Comparison of ENCODE assay signal across 23 cellular contexts in the genomic region with DNA sequence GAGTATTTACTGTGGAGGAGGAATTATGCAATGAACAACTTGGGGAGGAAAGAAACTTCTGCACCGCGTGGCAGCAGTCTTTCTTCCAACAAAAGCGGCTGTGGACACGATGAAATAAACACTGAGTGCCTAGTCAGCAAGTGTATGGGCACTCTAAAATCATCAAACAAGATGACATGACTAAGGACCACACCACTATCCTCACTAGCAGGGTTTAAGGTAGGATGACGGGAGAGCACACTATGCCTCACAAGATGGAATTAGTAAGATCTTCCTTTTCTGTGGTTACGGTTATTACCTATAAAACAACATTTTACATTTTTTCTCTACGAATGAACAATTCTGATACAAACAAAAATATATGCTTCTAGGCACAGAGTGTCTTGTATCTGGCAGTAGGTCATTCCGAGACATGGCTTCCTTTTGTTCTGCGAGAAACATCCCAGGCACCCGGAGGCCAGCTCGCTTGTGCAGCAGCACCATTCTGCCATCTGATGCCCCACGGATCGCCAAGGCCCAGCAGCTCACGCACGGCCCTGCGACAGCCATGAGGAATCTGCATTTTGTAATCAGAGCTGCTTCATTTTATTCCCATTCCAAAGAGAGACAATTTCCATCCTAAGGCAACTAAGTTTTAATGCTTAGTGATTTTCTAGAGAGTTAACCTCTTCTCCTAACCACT.
"Had no signal": no experiment of that assay in that cellular context is flagged by ENCODE, and none has a peak within 500 bp of the region (broad histone marks: within the 10 kb centered on the region; RNA-seq: fewer than 3 reads in every experiment).

No MANE protein-coding gene starts in this region.

- H3K4me1 ChIP-seq: adrenal gland, gastrocnemius medialis, right lobe of liver, stomach, testis, upper lobe of right lung had no signal

- H3K27me3 Mint-ChIP-seq: activated naive CD4-positive, alpha-beta T cell treated with anti-CD3 and anti-CD28 coated beads, Interleukin-2, amount 10 ng/mL, durations not matched to agents 7 days and 5 days had no signal

- H3K4me1 Mint-ChIP-seq: activated naive CD4-positive, alpha-beta T cell treated with anti-CD3 and anti-CD28 coated beads, Interleukin-2, amount 10 ng/mL, durations not matched to agents 7 days and 5 days; neural crest cell had no signal

- H3K27ac ChIP-seq: adrenal gland, cardiac muscle cell, gastrocnemius medialis, heart right ventricle, right lobe of liver, SK-N-MC, stomach, testis, upper lobe of right lung had no signal

- DNase-seq: activated CD4-positive, alpha-beta T cell treated with anti-CD3 and anti-CD28 coated beads, Interleukin-2, amount 50 U/mL, for 1 hour; activated naive CD4-positive, alpha-beta T cell treated with anti-CD3 and anti-CD28 coated beads, Interleukin-2, amount 10 ng/mL, durations not matched to agents 7 days and 5 days; adrenal gland; dorsolateral prefrontal cortex; endodermal cell; gastrocnemius medialis; heart right ventricle; left colon; midbrain; right lobe of liver; stimulated activated CD4-positive, alpha-beta T cell treated with anti-CD3 and anti-CD28 coated beads, Interleukin-4, amount 100 ng/mL, for 4 hours; stimulated activated CD8-positive, alpha-beta memory T cell treated with anti-CD3 and anti-CD28 coated beads, Interleukin-4, amount 100 ng/mL, for 48 hours; stomach; T-helper 1 cell; testis; upper lobe of right lung had no signal

- H3K9me3 ChIP-seq: adrenal gland, gastrocnemius medialis, heart right ventricle, right lobe of liver, stomach, testis, upper lobe of right lung had no signal

- ATAC-seq: gastrocnemius medialis, heart right ventricle, left colon, right lobe of liver, WTC11 had no signal

- H3K4me3 ChIP-seq: adrenal gland, cardiac muscle cell, dorsolateral prefrontal cortex, gastrocnemius medialis, heart right ventricle, lung, right lobe of liver, SK-N-MC, smooth muscle cell, stomach, testis, upper lobe of right lung had no signal

- H3K27ac Mint-ChIP-seq: activated naive CD4-positive, alpha-beta T cell treated with anti-CD3 and anti-CD28 coated beads, Interleukin-2, amount 10 ng/mL, durations not matched to agents 7 days and 5 days; activated T-helper 1 cell treated with anti-CD3 and anti-CD28 coated beads, Interleukin-12 subunit alpha, Interleukin-12 subunit beta, Interleukin-2, Interleukin-4 antibody, amounts not matched to agents 30 ng/mL and 10 ng/mL and 1 ng/mL, durations not matched to agents 14 hours and 24 hours and 36 hours; endodermal cell; WTC11 had no signal

- H3K4me2 ChIP-seq: smooth muscle cell had no signal

- H3K4me3 Mint-ChIP-seq: activated naive CD4-positive, alpha-beta T cell treated with anti-CD3 and anti-CD28 coated beads, Interleukin-2, amount 10 ng/mL, durations not matched to agents 7 days and 5 days; activated T-helper 1 cell treated with anti-CD3 and anti-CD28 coated beads, Interleukin-12 subunit alpha, Interleukin-12 subunit beta, Interleukin-2, Interleukin-4 antibody, amounts not matched to agents 30 ng/mL and 10 ng/mL and 1 ng/mL, durations not matched to agents 14 hours and 24 hours and 36 hours; endodermal cell; neural crest cell; WTC11 had no signal

- H3K9me3 Mint-ChIP-seq: activated naive CD4-positive, alpha-beta T cell treated with anti-CD3 and anti-CD28 coated beads, Interleukin-2, amount 10 ng/mL, durations not matched to agents 7 days and 5 days; activated T-helper 1 cell treated with anti-CD3 and anti-CD28 coated beads, Interleukin-12 subunit alpha, Interleukin-12 subunit beta, Interleukin-2, Interleukin-4 antibody, amounts not matched to agents 30 ng/mL and 10 ng/mL and 1 ng/mL, durations not matched to agents 14 hours and 24 hours and 36 hours; endodermal cell; neural crest cell; WTC11 had no signal

- H3K27me3 ChIP-seq: adrenal gland, cardiac muscle cell, dorsolateral prefrontal cortex, gastrocnemius medialis, heart right ventricle, right lobe of liver, stomach, testis, upper lobe of right lung had no signal
